ENCODE assay signal across 11 cellular contexts in the genomic region with DNA sequence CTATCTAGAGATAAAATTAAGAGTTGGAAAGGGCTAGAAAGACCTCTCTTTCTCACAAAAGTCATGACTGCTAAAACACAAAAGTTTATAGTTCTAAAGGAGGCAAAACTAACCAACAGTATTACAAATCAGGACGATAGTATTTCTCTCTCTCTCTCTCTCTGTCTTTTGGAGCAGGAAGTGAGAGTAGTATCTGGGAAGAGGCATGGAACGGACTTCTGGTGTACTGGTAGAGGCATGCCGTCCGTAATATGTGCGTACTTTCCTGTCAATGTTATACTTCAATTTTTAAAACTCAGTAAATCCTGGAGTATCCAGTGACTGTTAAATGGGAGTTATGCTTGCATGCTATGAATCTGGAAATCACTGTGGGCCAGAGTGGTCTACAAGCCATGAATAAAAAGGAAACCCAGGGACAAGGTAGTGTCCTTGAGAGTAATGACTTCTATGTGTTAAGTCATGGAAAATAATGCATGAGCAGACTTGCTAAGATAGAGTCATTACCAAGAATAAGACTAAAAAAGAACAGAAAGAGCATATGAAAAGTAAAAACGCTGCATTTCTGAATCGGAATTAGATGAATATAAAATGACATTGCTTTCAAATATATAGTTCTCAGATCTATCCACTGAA. TPM values are rescaled to one million over a fixed set of nuclear protein-coding genes. Genes with fewer than 3 reads are reported as not detected.
DNase-seq lines count a peak whose midpoint lies in the region; ATAC-seq and TF ChIP-seq lines count a peak whose summit lies in the region.
"Had no signal": no experiment of that assay in that cellular context is flagged by ENCODE, and none has a peak within 500 bp of the region (broad histone marks: within the 10 kb centered on the region; RNA-seq: fewer than 3 reads in every experiment).

No MANE protein-coding gene starts in this region.

- no peak overlapping the region for H3K4me3 Mint-ChIP-seq in stimulated activated naive CD8-positive, alpha-beta T cell treated with anti-CD3 and anti-CD28 coated beads, Interleukin-15, Interleukin-2, amounts not matched to agents 100 ng/mL and 50 ng/mL, for 24 hours
- no peak overlapping the region for H3K4me3 Mint-ChIP-seq in endodermal cell

- no peaks in the 10 kb centered on the region for H3K36me3 Mint-ChIP-seq in stimulated activated naive CD8-positive, alpha-beta T cell treated with anti-CD3 and anti-CD28 coated beads, Interleukin-15, Interleukin-2, amounts not matched to agents 100 ng/mL and 50 ng/mL, for 24 hours (ENCODE audit: low read depth)
- H3K36me3 Mint-ChIP-seq in endodermal cell (ENCODE audit: low read depth): peaks cover 52% of the 10 kb centered on the region

- H3K4me1 Mint-ChIP-seq in stimulated activated naive CD8-positive, alpha-beta T cell treated with anti-CD3 and anti-CD28 coated beads, Interleukin-15, Interleukin-2, amounts not matched to agents 100 ng/mL and 50 ng/mL, for 24 hours (ENCODE audit: low read depth): peaks cover 72% of the 10 kb centered on the region
- H3K4me1 Mint-ChIP-seq in endodermal cell: peaks cover 19% of the 10 kb centered on the region

- no peak for TF ChIP-seq CTCF in endodermal cell (conservative IDR thresholded peaks at IDR 0.05)

- peaks cover 41% of the 10 kb centered on the region for H3K36me3 ChIP-seq in endodermal cell (ENCODE audit: control insufficient read depth, insufficient read depth, low read length)
- H3K36me3 ChIP-seq in muscle layer of duodenum (ENCODE audit: control insufficient read depth in 1 of 2, insufficient read depth in 2 of 2, low read length in 2 of 2): no peaks in the 10 kb centered on the region

- H3K27ac Mint-ChIP-seq in stimulated activated naive CD8-positive, alpha-beta T cell treated with anti-CD3 and anti-CD28 coated beads, Interleukin-15, Interleukin-2, amounts not matched to agents 100 ng/mL and 50 ng/mL, for 24 hours: peak overlapping the region; percentile 73
- peak overlapping the region; percentile 62 for H3K27ac Mint-ChIP-seq in endodermal cell

- H3K9ac ChIP-seq in endodermal cell (ENCODE audit: extremely low read depth, low read length, poor library complexity, severe bottlenecking): no peak overlapping the region

- H3K27me3 ChIP-seq in endodermal cell (ENCODE audit: control insufficient read depth, insufficient read depth, low read length, poor library complexity, severe bottlenecking): no peaks in the 10 kb centered on the region
- H3K27me3 ChIP-seq in muscle layer of duodenum (ENCODE audit: low read depth, low read length): no peaks in the 10 kb centered on the region

- DNase-seq in stimulated activated naive CD8-positive, alpha-beta T cell treated with anti-CD3 and anti-CD28 coated beads, Interleukin-15, Interleukin-2, amounts not matched to agents 100 U/mL and 50 U/mL, for 24 hours: no peak
- DNase-seq in endodermal cell (no peak), NCI-H146 (lab: John Stamatoyannopoulos, UW) (no peak), posterior cingulate gyrus (no peak), hepatic stellate cell (ENCODE audit: low spot score) (no peak)
- DNase-seq: amniotic stem cell; NCI-H1105 treated with DMSO at 0.1 percent for 48 hours; stimulated activated CD4-positive, alpha-beta T cell treated with anti-CD3 and anti-CD28 coated beads, Interleukin-2, amount 100 ng/mL, for 24 hours had no signal

- no peak for ATAC-seq in stimulated activated naive CD8-positive, alpha-beta T cell treated with anti-CD3 and anti-CD28 coated beads, Interleukin-15, Interleukin-2, amounts not matched to agents 100 U/mL and 50 U/mL, for 24 hours
- no peak for ATAC-seq in GM21717 (IDR thresholded peaks at IDR 0.05; ENCODE audit: unreplicated experiment)

- H3K27me3 Mint-ChIP-seq in stimulated activated naive CD8-positive, alpha-beta T cell treated with anti-CD3 and anti-CD28 coated beads, Interleukin-15, Interleukin-2, amounts not matched to agents 100 ng/mL and 50 ng/mL, for 24 hours: no peaks in the 10 kb centered on the region
- H3K27me3 Mint-ChIP-seq in endodermal cell (ENCODE audit: insufficient read depth): no peaks in the 10 kb centered on the region

- H3K9me3 ChIP-seq in endodermal cell (ENCODE audit: control insufficient read depth, low read length): peaks cover 35% of the 10 kb centered on the region
- H3K9me3 ChIP-seq in muscle layer of duodenum (ENCODE audit: control insufficient read depth in 1 of 2, low read length in 2 of 2): no peaks in the 10 kb centered on the region

- WGBS in endodermal cell (ENCODE audit: insufficient coverage in 1 of 2, insufficient read length in 1 of 2), 2 experiments: 93 to 98% methylated on average over 6 to 7 of the region's 7 CpGs

- H3K4me1 ChIP-seq in endodermal cell (ENCODE audit: control insufficient read depth, insufficient read depth, low read length): peaks cover 2% of the 10 kb centered on the region
- peaks cover 19 to 49% of the 10 kb centered on the region in 2 donors for H3K4me1 ChIP-seq in muscle layer of duodenum (ENCODE audit: control insufficient read depth in 1 of 2, insufficient read depth in 2 of 2, low read length in 2 of 2)

- H3K27ac ChIP-seq in endodermal cell (ENCODE audit: low read depth, low read length) (no peak overlapping the region), muscle layer of duodenum (ENCODE audit: low read length) (peak overlapping the region; percentile 1)

- H3K9me3 Mint-ChIP-seq in stimulated activated naive CD8-positive, alpha-beta T cell treated with anti-CD3 and anti-CD28 coated beads, Interleukin-15, Interleukin-2, amounts not matched to agents 100 ng/mL and 50 ng/mL, for 24 hours: no peaks in the 10 kb centered on the region
- H3K9me3 Mint-ChIP-seq in endodermal cell: peaks cover 20% of the 10 kb centered on the region

- intact Hi-C loops in posterior cingulate gyrus (cut with DNase I): no loop called here

- H3K4me3 ChIP-seq in endodermal cell (ENCODE audit: low read length) (peak overlapping the region; percentile 62), muscle layer of duodenum (ENCODE audit: low read depth in 1 of 2, low read length in 2 of 2) (peak overlapping the region in 1 of 2 donors; percentile 9)

RNA-seq across cellular contexts. Expression of gene ANKFY1, which starts 49.8 kb away (rescaled TPM):
- total RNA-seq in endodermal cell: 10 to 100 TPM; 48.0 to 62.4 TPM
- 42.5 TPM for polyA plus RNA-seq in endodermal cell (2013, experiment 1 of 2)
- 40.5 TPM for polyA plus RNA-seq in endodermal cell (2013, experiment 2 of 2)

RNA-seq across cellular contexts. Expression of gene UBE2G1, which starts 52.9 kb away (rescaled TPM):
- 100 to 1,000 TPM in 1 of 2 donors, 10 to 100 TPM in 1; 85.5 to 104 TPM for total RNA-seq in endodermal cell
- polyA plus RNA-seq in endodermal cell (2013, experiment 1 of 2): 79.2 TPM
- 71.8 TPM for polyA plus RNA-seq in endodermal cell (2013, experiment 2 of 2)
